Comparison of ENCODE assay signal across 21 cellular contexts in the genomic region with DNA sequence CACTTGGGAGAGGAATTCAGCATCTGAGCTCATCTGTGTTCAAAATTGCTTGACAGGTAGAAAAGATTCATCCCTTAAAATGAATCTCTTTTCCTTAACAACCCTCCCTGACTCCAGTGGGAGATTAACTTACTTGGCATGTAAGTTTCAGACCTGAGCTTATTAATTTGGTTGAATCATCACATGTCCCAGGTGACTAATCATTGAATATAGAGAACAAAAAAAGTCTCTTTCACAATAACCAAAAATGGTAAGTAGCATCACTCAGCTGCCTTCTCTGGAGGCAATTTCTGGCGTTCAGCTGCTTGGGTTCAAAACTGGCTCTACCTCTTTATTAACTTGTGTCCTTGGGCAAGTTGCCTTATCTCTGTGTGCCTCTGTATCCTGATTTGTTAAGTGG. TPM values are rescaled to one million over a fixed set of nuclear protein-coding genes. Genes with fewer than 3 reads are reported as not detected.
DNase-seq lines count a peak whose midpoint lies in the region; ATAC-seq and TF ChIP-seq lines count a peak whose summit lies in the region.
"Had no signal": no experiment of that assay in that cellular context is flagged by ENCODE, and none has a peak within 500 bp of the region (broad histone marks: within the 10 kb centered on the region; RNA-seq: fewer than 3 reads in every experiment).

No MANE protein-coding gene starts in this region.

- intact Hi-C loops in PC-3 (cut with micrococcal nuclease): no loop called here

- H3K79me2 ChIP-seq in GM23338 (replicated peaks; ENCODE audit: insufficient read depth): peaks cover 13% of the 10 kb centered on the region; the same call in 1 of the 2 replicates
- peaks cover 69% of the 10 kb centered on the region for H3K79me2 ChIP-seq in PC-3 (ENCODE audit: low read length)

- POLR2A ChIA-PET in PC-3 (lab: Charles Lee; ENCODE audit: unreplicated experiment): interaction anchor here (0.8 to 2.0 kb wide), 2 partner anchors 12 to 14 kb away, joined by 5 to 13 read pairs; no protein-coding TSS in a partner anchor

- H3F3A ChIP-seq in GM23338 (replicated peaks; ENCODE audit: low read depth) (peaks cover 7% of the 10 kb centered on the region), PC-3 (ENCODE audit: low read length, unreplicated experiment) (peaks cover 8% of the 10 kb centered on the region)

- H3K4me1 ChIP-seq in GM23338 (ENCODE audit: insufficient read depth) (peaks cover 34% of the 10 kb centered on the region), PC-3 (ENCODE audit: insufficient read depth, low read length) (peaks cover 59% of the 10 kb centered on the region)
- H3K4me1 ChIP-seq: BLaER1 had no signal

- peaks cover 40% of the 10 kb centered on the region for H3K36me3 Mint-ChIP-seq in GM23338 (ENCODE audit: low read depth)
- H3K36me3 Mint-ChIP-seq: T-cell had no signal

- no peaks in the 10 kb centered on the region for H3K9me3 ChIP-seq in PC-3 (ENCODE audit: low read length)
- H3K9me3 ChIP-seq: suprapubic skin had no signal

- no peaks in the 10 kb centered on the region for H3K9me3 Mint-ChIP-seq in GM23338
- H3K9me3 Mint-ChIP-seq: activated naive CD4-positive, alpha-beta T cell treated with anti-CD3 and anti-CD28 coated beads for 36 hours; T-cell had no signal

- BruUV-seq in PC-3 (replicated peaks; lab: Mats Ljungman, UMichigan): no TSS peak

- H3K27ac ChIP-seq in GM23338 (ENCODE audit: low read depth): no peak overlapping the region
- peak overlapping the region; percentile 88 for H3K27ac ChIP-seq in PC-3 (ENCODE audit: low read length)
- H3K27ac ChIP-seq: BLaER1, suprapubic skin had no signal

- peak overlapping the region; percentile 81; the same call in 1 of the 2 replicates for H3K4me2 ChIP-seq in GM23338
- H3K4me2 ChIP-seq in PC-3 (ENCODE audit: low read length): peak overlapping the region; percentile 98
- H3K4me2 ChIP-seq: BLaER1 had no signal

- H3K4me1 Mint-ChIP-seq in GM23338: peaks cover 51% of the 10 kb centered on the region

- H3K9ac ChIP-seq in PC-3 (ENCODE audit: low read length): peak overlapping the region; percentile 95
- H3K9ac ChIP-seq: BLaER1 had no signal

- DNase-seq in GM23338 (ENCODE audit: low spot score) (no peak), PC-3 (peak; percentile 92), retinal pigment epithelial cell (ENCODE audit: low read depth) (peak; percentile 43), DMS53 treated with DMSO at 0.1 percent for 48 hours (lab: John Stamatoyannopoulos, UW; ENCODE audit: unreplicated experiment) (no peak), midbrain (lab: John Stamatoyannopoulos, UW) (no peak)
- DNase-seq in activated CD4-positive, alpha-beta T cell treated with anti-CD3 and anti-CD28 coated beads for 48 hours: no peak
- DNase-seq: activated CD8-positive, alpha-beta memory T cell treated with anti-CD3 and anti-CD28 coated beads, Interleukin-2, amount 50 U/mL, for 4 hours; activated naive CD4-positive, alpha-beta T cell treated with anti-CD3 and anti-CD28 coated beads for 36 hours; DND-41; NCI-H1092 treated with DMSO at 0.1 percent for 48 hours; stimulated activated CD4-positive, alpha-beta T cell treated with anti-CD3 and anti-CD28 coated beads, Interleukin-15, amount 100 ng/mL, for 24 hours; T-cell had no signal

- ATAC-seq in GM23338: no peak
- peak; percentile 19 for ATAC-seq in PC-3
- peak; percentile 79 for ATAC-seq in esophagus mucosa
- no peak for ATAC-seq in HG03457 (IDR thresholded peaks at IDR 0.05; ENCODE audit: unreplicated experiment)
- ATAC-seq: activated CD4-positive, CD25-positive, alpha-beta regulatory T cell treated with anti-CD3 and anti-CD28 coated beads, Interleukin-2, amount 50 U/mL, for 24 hours; GM12878; T-cell had no signal

- no peak overlapping the region for H2AFZ ChIP-seq in GM23338
- no peak overlapping the region for H2AFZ ChIP-seq in PC-3 (ENCODE audit: low read length)

- H3K27ac Mint-ChIP-seq in GM23338: no peak overlapping the region
- H3K27ac Mint-ChIP-seq: activated naive CD4-positive, alpha-beta T cell treated with anti-CD3 and anti-CD28 coated beads for 36 hours; T-cell had no signal

- H4K20me1 ChIP-seq in GM23338 (replicated peaks; ENCODE audit: insufficient read depth) (no peaks in the 10 kb centered on the region; the same call in 1 of the 2 replicates), PC-3 (ENCODE audit: low read length) (no peaks in the 10 kb centered on the region; the same call in 1 of the 2 replicates)
- H4K20me1 ChIP-seq: BLaER1 had no signal

- H3K36me3 ChIP-seq in GM23338 (ENCODE audit: insufficient read depth) (no peaks in the 10 kb centered on the region), PC-3 (ENCODE audit: low read depth, low read length) (peaks cover 6% of the 10 kb centered on the region; the same call in 1 of the 2 replicates)
- H3K36me3 ChIP-seq: BLaER1, suprapubic skin had no signal

- H3K4me3 ChIP-seq in GM23338 (no peak overlapping the region), PC-3 (ENCODE audit: low read length) (peak overlapping the region; percentile 90), retinal pigment epithelial cell (ENCODE audit: low read length) (no peak overlapping the region)
- H3K4me3 ChIP-seq: BLaER1, GM12878, suprapubic skin had no signal

- CTCF ChIA-PET in PC-3 (lab: Charles Lee): interaction anchor here (0.7 to 2.7 kb wide), 6 partner anchors 10 to 43 kb away, joined by 3 to 20 read pairs (median 4); no protein-coding TSS in a partner anchor

- H3K27me3 Mint-ChIP-seq in GM23338 (ENCODE audit: insufficient read depth, low read depth, poor library complexity): peaks cover 35% of the 10 kb centered on the region

- H3K9me2 ChIP-seq in GM23338 (ENCODE audit: insufficient read depth) (no peaks in the 10 kb centered on the region), PC-3 (replicated peaks; ENCODE audit: low read length) (no peaks in the 10 kb centered on the region)

- no peak for TF ChIP-seq CTCF in GM23338 (conservative IDR thresholded peaks at IDR 0.05; ENCODE audit: low read depth in 2 of 2)
- no peak for TF ChIP-seq CTCF in PC-3 (conservative IDR thresholded peaks at IDR 0.05; ENCODE audit: low read depth, low read length)
- no peak for TF ChIP-seq CTCF in retinal pigment epithelial cell (conservative IDR thresholded peaks at IDR 0.05; ENCODE audit: low read depth, low read length)

- H3K27me3 ChIP-seq in GM23338 (ENCODE audit: insufficient read depth) (peaks cover 93% of the 10 kb centered on the region), PC-3 (ENCODE audit: low read length) (no peaks in the 10 kb centered on the region)
- H3K27me3 ChIP-seq: BLaER1 had no signal

- H3K4me3 Mint-ChIP-seq in GM23338: no peak overlapping the region
- H3K4me3 Mint-ChIP-seq: activated naive CD4-positive, alpha-beta T cell treated with anti-CD3 and anti-CD28 coated beads for 36 hours had no signal

TF ChIP-seq in GM23338, 12 proteins besides CTCF, POLR2A, EP300 and RAD21:
- TF ChIP-seq POLR2AphosphoS5 (IDR thresholded peaks at IDR 0.05; ENCODE audit: low read depth): no peak
- TF ChIP-seq JUNB (IDR thresholded peaks at IDR 0.05; ENCODE audit: unreplicated experiment): no peak
- TF ChIP-seq, protein P1, sequence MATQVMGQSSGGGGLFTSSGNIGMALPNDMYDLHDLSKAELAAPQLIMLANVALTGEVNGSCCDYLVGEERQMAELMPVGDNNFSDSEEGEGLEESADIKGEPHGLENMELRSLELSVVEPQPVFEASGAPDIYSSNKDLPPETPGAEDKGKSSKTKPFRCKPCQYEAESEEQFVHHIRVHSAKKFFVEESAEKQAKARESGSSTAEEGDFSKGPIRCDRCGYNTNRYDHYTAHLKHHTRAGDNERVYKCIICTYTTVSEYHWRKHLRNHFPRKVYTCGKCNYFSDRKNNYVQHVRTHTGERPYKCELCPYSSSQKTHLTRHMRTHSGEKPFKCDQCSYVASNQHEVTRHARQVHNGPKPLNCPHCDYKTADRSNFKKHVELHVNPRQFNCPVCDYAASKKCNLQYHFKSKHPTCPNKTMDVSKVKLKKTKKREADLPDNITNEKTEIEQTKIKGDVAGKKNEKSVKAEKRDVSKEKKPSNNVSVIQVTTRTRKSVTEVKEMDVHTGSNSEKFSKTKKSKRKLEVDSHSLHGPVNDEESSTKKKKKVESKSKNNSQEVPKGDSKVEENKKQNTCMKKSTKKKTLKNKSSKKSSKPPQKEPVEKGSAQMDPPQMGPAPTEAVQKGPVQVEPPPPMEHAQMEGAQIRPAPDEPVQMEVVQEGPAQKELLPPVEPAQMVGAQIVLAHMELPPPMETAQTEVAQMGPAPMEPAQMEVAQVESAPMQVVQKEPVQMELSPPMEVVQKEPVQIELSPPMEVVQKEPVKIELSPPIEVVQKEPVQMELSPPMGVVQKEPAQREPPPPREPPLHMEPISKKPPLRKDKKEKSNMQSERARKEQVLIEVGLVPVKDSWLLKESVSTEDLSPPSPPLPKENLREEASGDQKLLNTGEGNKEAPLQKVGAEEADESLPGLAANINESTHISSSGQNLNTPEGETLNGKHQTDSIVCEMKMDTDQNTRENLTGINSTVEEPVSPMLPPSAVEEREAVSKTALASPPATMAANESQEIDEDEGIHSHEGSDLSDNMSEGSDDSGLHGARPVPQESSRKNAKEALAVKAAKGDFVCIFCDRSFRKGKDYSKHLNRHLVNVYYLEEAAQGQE (IDR thresholded peaks at IDR 0.05; ENCODE audit: unreplicated experiment): no peak

RNA-seq across cellular contexts. Expression of a gene that starts 2.9 kb away (rescaled TPM):
- total RNA-seq in GM23338 (2014; rRNA removed; shearing (Covaris generic)): 4.0 and 5.2 TPM in 2 replicates
- polyA plus RNA-seq in GM23338 (2016; fragmentation: Nextera tagmentation; extraction: Ambion mirVana): 6.4 and 7.2 TPM in 2 replicates
- 43.8 and 49.4 TPM in 2 replicates for total RNA-seq in PC-3 (2014; rRNA removed)
- 9.3 TPM for total RNA-seq in esophagus mucosa
- total RNA-seq: GM12878, HepG2, T-cell had no signal

RNA-seq across cellular contexts. Expression of a gene that starts 53.6 kb away (rescaled TPM):
- not detected in 2 replicates for total RNA-seq in GM23338 (2014; rRNA removed; shearing (Covaris generic))
- polyA plus RNA-seq in GM23338 (2016; fragmentation: Nextera tagmentation; extraction: Ambion mirVana): not detected in 2 replicates
- total RNA-seq in PC-3 (2014; rRNA removed) (not detected in 2 replicates), esophagus mucosa (not detected)
- total RNA-seq: activated naive CD4-positive, alpha-beta T cell treated with anti-CD3 and anti-CD28 coated beads for 36 hours; cardiac septum; GM12878; HepG2; posterior vena cava; suprapubic skin; T-cell had no signal
- polyA plus RNA-seq: GM12878 had no signal

Comparison
In these comparisons a context has a peak if more than half of its experiments do, and no peak if none do; other contexts are left out.
1. ATAC-seq: peak in PC-3 (single experiment) and esophagus mucosa (single experiment); none in GM23338 (single experiment) and HG03457 (single experiment).
2. DNase-seq: peak in PC-3 (single experiment) and retinal pigment epithelial cell (single experiment); none in GM23338 (single experiment), activated CD4-positive, alpha-beta T cell treated with anti-CD3 and anti-CD28 coated beads for 48 hours (single experiment), DMS53 treated with DMSO at 0.1 percent for 48 hours (single experiment) and midbrain (single experiment).